1 cellular context compared by ENCODE assay signal in genomic region chr11:118448294-118448693, GRCh38.
TF ChIP-seq lines count a peak whose summit lies in the region.

No MANE protein-coding gene starts in this region.

TF ChIP-seq in HepG2, 621 proteins besides CTCF, POLR2A, EP300 and RAD21:
- TF ChIP-seq NCOA1 (CRISPR knock-in tag; IDR thresholded peaks at IDR 0.05) (no peak), HMGXB3 (CRISPR knock-in tag; IDR thresholded peaks at IDR 0.05; ENCODE audit: borderline replicate concordance) (no peak), ZNF777 (CRISPR knock-in tag; IDR thresholded peaks at IDR 0.05) (no peak), ZNF841 (CRISPR knock-in tag; IDR thresholded peaks at IDR 0.05; ENCODE audit: borderline replicate concordance) (no peak), CREM (IDR thresholded peaks at IDR 0.05) (no peak), CREM (CRISPR knock-in tag; IDR thresholded peaks at IDR 0.05) (no peak)
